ENCODE assay signal across 14 cellular contexts in genomic region chr2:73892631-73893329, GRCh38. TPM values are rescaled to one million over a fixed set of nuclear protein-coding genes. Genes with fewer than 3 reads are reported as not detected.
DNase-seq lines count a peak whose midpoint lies in the region; ATAC-seq and TF ChIP-seq lines count a peak whose summit lies in the region.
"Had no signal": no experiment of that assay in that cellular context is flagged by ENCODE, and none has a peak within 500 bp of the region (broad histone marks: within the 10 kb centered on the region; RNA-seq: fewer than 3 reads in every experiment).

Gene ACTG2 (plus strand): TSS chr2:73893008. CDS start chr2:73901312, 8,304 bp downstream.

- H3K4me3 ChIP-seq in hepatocyte (no peak within 1 kb of the TSS), skeletal muscle tissue (ENCODE audit: low read length in 3 of 3) (peak within 1 kb of the TSS in 1 of 3 donors; percentile 3), BE2C (ENCODE audit: low read depth, low read length) (no peak within 1 kb of the TSS)

- TF ChIP-seq CTCF in WTC11 (IDR thresholded peaks at IDR 0.05) (no peak), hepatocyte (IDR thresholded peaks at IDR 0.05; ENCODE audit: poor library complexity) (no peak), BE2C (IDR thresholded peaks at IDR 0.05; ENCODE audit: low read depth, low read length) (no peak), GM10248 (IDR thresholded peaks at IDR 0.05; ENCODE audit: control extremely low read depth, extremely low read depth, low read depth, missing control alignments) (no peak)

- CTCF ChIA-PET in WTC11 (lab: Charles Lee), result interaction anchor here (0.8 to 4.3 kb wide), 6 partner anchors 14 to 213 kb away, joined by 3 to 14 read pairs (median 4); no protein-coding TSS in a partner anchor
- CTCF ChIA-PET in GM10248 (lab: Yijun Ruan, JAX), result interaction anchor here (1.2 to 5.0 kb wide), 6 partner anchors 8 to 255 kb away, joined by 3 to 21 read pairs (median 3); partner anchors contain the start of gene BOLA3

- POLR2A ChIA-PET in WTC11 (lab: Charles Lee) (no interaction called here), GM10248 (lab: Yijun Ruan, JAX) (no interaction called here)

- H3K9ac ChIP-seq in skeletal muscle tissue (ENCODE audit: low read depth in 1 of 3, low read length in 3 of 3), result no peak within 1 kb of the TSS

- no peaks in the 10 kb centered on the region for H3K27me3 ChIP-seq in hepatocyte
- H3K27me3 ChIP-seq in skeletal muscle tissue (ENCODE audit: control insufficient read depth in 3 of 3, insufficient read depth in 3 of 3, low read length in 3 of 3), result peaks cover 0 to 2% (median 0%) of the 10 kb centered on the region in 3 donors
- H3K27me3 ChIP-seq in BE2C, result no peaks in the 10 kb centered on the region

- H3K27ac ChIP-seq in hepatocyte, result peak within 1 kb of the TSS; percentile 43
- H3K27ac ChIP-seq in skeletal muscle tissue (ENCODE audit: low read depth, low read length), result peak within 1 kb of the TSS; percentile 25
- H3K27ac ChIP-seq: HL-60, WERI-Rb-1 had no signal

- no peaks in the 10 kb centered on the region for H3K36me3 Mint-ChIP-seq in WTC11

- no peak within 1 kb of the TSS for H3K27ac Mint-ChIP-seq in WTC11
- H3K27ac Mint-ChIP-seq: activated T-helper 1 cell treated with anti-CD3 and anti-CD28 coated beads, Interleukin-12 subunit alpha, Interleukin-12 subunit beta, Interleukin-2, Interleukin-4 antibody, amounts not matched to agents 30 ng/mL and 10 ng/mL and 1 ng/mL, durations not matched to agents 14 hours and 24 hours and 36 hours had no signal

- 73% methylated on average over 15 of the region's 15 CpGs for WGBS in hepatocyte (ENCODE audit: low lambda C conversion rate, missing lambda C conversion rate)

- DNase-seq in ELF-1 (ENCODE audit: low read depth, low spot score) (peak; percentile 18), WTC11 (ENCODE audit: low spot score) (no peak), hepatocyte (ENCODE audit: low spot score) (no peak), GM19238 (ENCODE audit: insufficient read length, low spot score) (no peak), BE2C (no peak), GM10248 (ENCODE audit: extremely low spot score) (no peak)
- DNase-seq: cerebellar nuclear complex, MM.1S, NCI-H524 treated with DMSO at 0.1 percent for 48 hours, WERI-Rb-1 had no signal

- H4K20me1 ChIP-seq in hepatocyte (ENCODE audit: insufficient read depth, poor library complexity, severe bottlenecking), result no peaks in the 10 kb centered on the region

- H2AFZ ChIP-seq in hepatocyte, result no peak within 1 kb of the TSS

- H3K9me3 ChIP-seq in hepatocyte (ENCODE audit: low read depth) (no peaks in the 10 kb centered on the region), skeletal muscle tissue (ENCODE audit: control insufficient read depth in 3 of 3, low read length in 3 of 3) (no peaks in the 10 kb centered on the region), BE2C (no peaks in the 10 kb centered on the region)

- H3K9me3 Mint-ChIP-seq in WTC11, result no peaks in the 10 kb centered on the region
- H3K9me3 Mint-ChIP-seq: activated T-helper 1 cell treated with anti-CD3 and anti-CD28 coated beads, Interleukin-12 subunit alpha, Interleukin-12 subunit beta, Interleukin-2, Interleukin-4 antibody, amounts not matched to agents 30 ng/mL and 10 ng/mL and 1 ng/mL, durations not matched to agents 14 hours and 24 hours and 36 hours had no signal

- no peaks in the 10 kb centered on the region for H3K9me2 ChIP-seq in hepatocyte (replicated peaks; ENCODE audit: insufficient read depth)

- H3K79me2 ChIP-seq in hepatocyte, result no peaks in the 10 kb centered on the region

- peak; percentile 43 for ATAC-seq in WTC11
- no peak for ATAC-seq in GM19395 (IDR thresholded peaks at IDR 0.05; ENCODE audit: unreplicated experiment)

- no peaks in the 10 kb centered on the region for H3K4me1 Mint-ChIP-seq in WTC11

- no peaks in the 10 kb centered on the region; the same call in 1 of the 2 replicates for H3K27me3 Mint-ChIP-seq in WTC11 (ENCODE audit: low read depth)

- no peaks in the 10 kb centered on the region for H3K36me3 ChIP-seq in hepatocyte (replicated peaks; ENCODE audit: insufficient read depth, low read depth)
- no peaks in the 10 kb centered on the region for H3K36me3 ChIP-seq in skeletal muscle tissue (ENCODE audit: control insufficient read depth in 3 of 3, insufficient read depth in 3 of 3, low read length in 3 of 3)
- H3K36me3 ChIP-seq in BE2C, result no peaks in the 10 kb centered on the region
- H3K36me3 ChIP-seq: WERI-Rb-1 had no signal

- H3K4me2 ChIP-seq in hepatocyte, result no peak within 1 kb of the TSS

- no peak within 1 kb of the TSS for H3K4me3 Mint-ChIP-seq in WTC11
- H3K4me3 Mint-ChIP-seq: activated T-helper 1 cell treated with anti-CD3 and anti-CD28 coated beads, Interleukin-12 subunit alpha, Interleukin-12 subunit beta, Interleukin-2, Interleukin-4 antibody, amounts not matched to agents 30 ng/mL and 10 ng/mL and 1 ng/mL, durations not matched to agents 14 hours and 24 hours and 36 hours had no signal

- H3K4me1 ChIP-seq in hepatocyte (ENCODE audit: insufficient read depth) (peaks cover 5% of the 10 kb centered on the region), skeletal muscle tissue (ENCODE audit: control insufficient read depth in 3 of 3, insufficient read depth in 3 of 3, low read length in 3 of 3) (peaks cover 3 to 9% (median 7%) of the 10 kb centered on the region in 3 donors), BE2C (no peaks in the 10 kb centered on the region)

TF ChIP-seq in WTC11, 78 proteins besides CTCF, POLR2A, EP300 and RAD21:
- TF ChIP-seq FOXJ3 (CRISPR knock-in tag; IDR thresholded peaks at IDR 0.05; ENCODE audit: borderline replicate concordance) (no peak), ERG (CRISPR knock-in tag; IDR thresholded peaks at IDR 0.05) (no peak), JAZF1 (CRISPR knock-in tag; IDR thresholded peaks at IDR 0.05) (no peak), ATF6 (CRISPR knock-in tag; IDR thresholded peaks at IDR 0.05) (no peak), NFE2L1 (CRISPR knock-in tag; IDR thresholded peaks at IDR 0.05) (no peak), MYBL2 (CRISPR knock-in tag; IDR thresholded peaks at IDR 0.05) (no peak), TEAD1 (CRISPR knock-in tag; IDR thresholded peaks at IDR 0.05) (no peak)

RNA-seq across cellular contexts. Expression of gene ACTG2, which starts in this region (rescaled TPM):
- total RNA-seq in WTC11 (2021) (1.4 to 2.7 TPM (median 1.8 TPM) in 3 replicates), hepatocyte (20.3 and 25.6 TPM in 2 replicates), skeletal muscle tissue (1.6 TPM)
- polyA plus RNA-seq in hepatocyte, result 41.1 and 44.5 TPM in 2 replicates
- 0.60 TPM for polyA plus RNA-seq in BE2C (2012; ENCODE audit: insufficient read depth, insufficient read length, low read depth)
